ENCODE assay signal across 26 cellular contexts in the genomic region with DNA sequence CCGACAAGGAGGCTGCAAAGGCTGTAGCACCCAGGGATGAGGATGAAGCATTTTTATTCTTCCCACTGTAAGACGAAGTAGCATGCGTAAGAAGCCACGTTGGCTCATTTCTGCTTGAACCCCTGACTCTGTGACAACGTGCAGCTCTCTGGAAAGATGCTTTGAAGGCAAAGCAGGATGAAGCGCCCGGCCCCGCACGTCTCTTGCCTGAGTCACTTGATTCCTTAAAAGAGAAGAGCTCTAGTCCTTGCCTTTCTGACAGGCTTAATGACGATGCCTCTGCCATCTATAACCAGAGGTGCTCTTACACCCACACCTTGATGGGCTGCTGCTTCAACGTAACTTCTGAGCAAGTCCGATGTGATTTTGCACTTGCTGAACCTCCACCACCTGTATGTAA.
"Had no signal": no experiment of that assay in that cellular context is flagged by ENCODE, and none has a peak within 500 bp of the region (broad histone marks: within the 10 kb centered on the region; RNA-seq: fewer than 3 reads in every experiment).

No MANE protein-coding gene starts in this region.

- H3K27ac ChIP-seq: cardiac muscle cell, uterus, VCaP had no signal

- ATAC-seq: activated CD4-positive, CD25-positive, alpha-beta regulatory T cell treated with anti-CD3 and anti-CD28 coated beads, Interleukin-2, amount 50 U/mL, for 24 hours; activated naive CD8-positive, alpha-beta T cell treated with anti-CD3 and anti-CD28 coated beads, Interleukin-2, amount 50 U/mL, for 24 hours; effector memory CD8-positive, alpha-beta T cell; gastroesophageal sphincter; left colon; natural killer cell; sciatic nerve had no signal

- H3K36me3 ChIP-seq: cardiac muscle cell, gastroesophageal sphincter, heart left ventricle, uterus had no signal

- H3K27me3 ChIP-seq: uterus had no signal

- FAIRE-seq: kidney had no signal

- DNase-seq: activated CD4-positive, alpha-beta memory T cell treated with anti-CD3 and anti-CD28 coated beads, Interleukin-2, amount 10 ng/mL, durations not matched to agents 7 days and 5 days; activated CD4-positive, alpha-beta T cell treated with anti-CD3 and anti-CD28 coated beads, Interleukin-2, amount 10 ng/mL, durations not matched to agents 24 days and 14 days; activated CD8-positive, alpha-beta memory T cell treated with anti-CD3 and anti-CD28 coated beads, Interleukin-2, amount 50 U/mL, for 48 hours; activated naive CD8-positive, alpha-beta T cell treated with anti-CD3 and anti-CD28 coated beads, Interleukin-2, amount 50 U/mL, for 24 hours; activated T-cell treated with anti-CD3 and anti-CD28 coated beads, Interleukin-2, amount 50 U/mL, for 24 hours; effector memory CD8-positive, alpha-beta T cell; erythroblast; hypothalamus; immature natural killer cell; kidney; left colon; midbrain; natural killer cell; stimulated activated CD4-positive, alpha-beta T cell treated with anti-CD3 and anti-CD28 coated beads, Interleukin-12 subunit alpha, Interleukin-12 subunit beta, amount 100 ng/mL, for 4 hours; stimulated activated CD4-positive, alpha-beta T cell treated with anti-CD3 and anti-CD28 coated beads, Interleukin-4, amount 100 ng/mL, for 1 hour; T-helper 1 cell; uterus had no signal

- H3K4me3 ChIP-seq: cardiac muscle cell, coronary artery, dorsolateral prefrontal cortex, gastroesophageal sphincter, heart left ventricle, skin epidermis, uterus had no signal

- H3K9me3 ChIP-seq: uterus had no signal

- H3K4me1 ChIP-seq: gastroesophageal sphincter, uterus had no signal
